In the genomic region with DNA sequence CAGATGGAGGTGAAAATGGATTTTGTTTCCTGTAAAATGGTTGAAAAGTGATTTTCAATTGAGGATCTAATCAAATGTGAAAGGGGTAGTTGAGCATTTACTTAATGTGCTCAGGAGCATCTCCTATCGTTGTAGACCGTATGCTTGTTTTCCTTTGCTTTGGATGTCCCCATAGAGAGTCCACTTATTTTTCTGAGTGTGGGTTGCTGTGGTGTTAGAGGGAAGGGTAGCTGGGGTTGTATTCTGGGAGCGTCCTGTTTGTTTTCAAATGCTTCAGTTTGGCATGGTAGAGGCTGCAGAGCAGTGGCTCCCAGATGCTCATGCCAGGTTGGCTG, we compare ENCODE assay signal across 19 cellular contexts.
DNase-seq lines count a peak whose midpoint lies in the region; ATAC-seq, FAIRE-seq and TF ChIP-seq lines count a peak whose summit lies in the region.
"Had no signal": no experiment of that assay in that cellular context is flagged by ENCODE, and none has a peak within 500 bp of the region (broad histone marks: within the 10 kb centered on the region; RNA-seq: fewer than 3 reads in every experiment).

No MANE protein-coding gene starts in this region.

- H2AK5ac ChIP-seq in H1 (ENCODE audit: low read depth, low read length), result no peak overlapping the region

- H2BK120ac ChIP-seq in H1 (replicated peaks; ENCODE audit: low read depth, low read length), result no peak overlapping the region

- H3K36me3 ChIP-seq in SK-N-SH (replicated peaks in 1 of 2; ENCODE audit: control insufficient read depth in 1 of 2, insufficient read depth in 2 of 2, low read length in 1 of 2) (no peaks in the 10 kb centered on the region), H1 (ENCODE audit: control insufficient read depth in 2 of 4, insufficient read depth in 4 of 4, low read length in 3 of 4) (no peaks in the 10 kb centered on the region), MM.1S (replicated peaks; ENCODE audit: insufficient read depth, low read length) (no peaks in the 10 kb centered on the region)

- no peak overlapping the region for H3K56ac ChIP-seq in H1 (replicated peaks; ENCODE audit: insufficient read length, low read depth, low read length)

- H4K20me1 ChIP-seq in SK-N-SH (ENCODE audit: insufficient read depth) (no peaks in the 10 kb centered on the region), H1 (replicated peaks in 1 of 2; ENCODE audit: control insufficient read depth in 1 of 2, insufficient read depth in 2 of 2, low read length in 2 of 2) (no peaks in the 10 kb centered on the region), MM.1S (ENCODE audit: insufficient read depth, low read length) (no peaks in the 10 kb centered on the region)

- no peak for TF ChIP-seq EP300 in SK-N-SH (IDR thresholded peaks at IDR 0.05; ENCODE audit: borderline replicate concordance in 1 of 2, low read depth in 1 of 2, low read length in 1 of 2)
- no peak for TF ChIP-seq EP300 in H1 (IDR thresholded peaks at IDR 0.05; ENCODE audit: borderline replicate concordance in 1 of 2, low read depth in 2 of 2, low read length in 2 of 2)

- H3K18ac ChIP-seq in H1 (ENCODE audit: extremely low read depth, low read length), result no peak overlapping the region

- no peak overlapping the region for H2BK12ac ChIP-seq in H1 (ENCODE audit: low read depth, low read length)

- TF ChIP-seq RAD21 in SK-N-SH (IDR thresholded peaks at IDR 0.05; ENCODE audit: low read length) (no peak), H1 (IDR thresholded peaks at IDR 0.05 in 1 of 2, conservative IDR thresholded peaks at IDR 0.05 in 1 of 2; ENCODE audit: low read depth in 2 of 2, low read length in 2 of 2) (no peak)

- H2BK15ac ChIP-seq in H1 (ENCODE audit: low read length), result no peak overlapping the region

- H3K79me2 ChIP-seq in SK-N-SH (ENCODE audit: insufficient read depth) (no peaks in the 10 kb centered on the region), H1 (ENCODE audit: control insufficient read depth in 1 of 2, insufficient read depth in 2 of 2, low read length in 2 of 2) (no peaks in the 10 kb centered on the region), MM.1S (ENCODE audit: low read length) (no peaks in the 10 kb centered on the region)

- no peak overlapping the region for H3K23ac ChIP-seq in H1 (ENCODE audit: insufficient read length)

- H3K4me3 ChIP-seq in SK-N-SH (ENCODE audit: low read depth in 2 of 2, low read length in 1 of 2), result no peak overlapping the region
- no peak overlapping the region for H3K4me3 ChIP-seq in H1 (ENCODE audit: extremely low read depth in 1 of 4, insufficient read depth in 2 of 4, low read depth in 3 of 4, low read length in 4 of 4)
- no peak overlapping the region for H3K4me3 ChIP-seq in MM.1S (ENCODE audit: low read length)
- H3K4me3 ChIP-seq: GM23248 had no signal

- no peak overlapping the region for H2AFZ ChIP-seq in SK-N-SH (ENCODE audit: low read depth)
- H2AFZ ChIP-seq in H1 (ENCODE audit: low read length), result 0 out of 2 replicates have a peak overlapping the region, but pooled peaks have one; percentile 30
- no peak overlapping the region for H2AFZ ChIP-seq in MM.1S (ENCODE audit: low read length)
- H2AFZ ChIP-seq: GM23248 had no signal

- H3K9ac ChIP-seq in SK-N-SH (no peak overlapping the region), H1 (replicated peaks in 1 of 4; ENCODE audit: extremely low read depth in 1 of 4, low read depth in 3 of 4, low read length in 3 of 4) (no peak overlapping the region), MM.1S (ENCODE audit: low read length) (no peak overlapping the region)
- H3K9ac ChIP-seq: GM23248 had no signal

- H3K4me2 ChIP-seq in SK-N-SH (no peak overlapping the region), H1 (ENCODE audit: insufficient read depth in 1 of 2, low read depth in 2 of 2, low read length in 2 of 2) (no peak overlapping the region), MM.1S (ENCODE audit: low read depth, low read length) (no peak overlapping the region)

- TF ChIP-seq POLR2A in H1 (IDR thresholded peaks at IDR 0.05; ENCODE audit: control extremely low read depth in 1 of 2, low read depth in 2 of 2, low read length in 2 of 2), result no peak

- H3K4me1 ChIP-seq in SK-N-SH (ENCODE audit: control insufficient read depth in 1 of 2, insufficient read depth in 2 of 2, low read depth in 1 of 2, low read length in 1 of 2), result peaks cover 0 to 22% of the 10 kb centered on the region in 2 experiments; a peak in 2 of 4 replicates
- H3K4me1 ChIP-seq in H1 (replicated peaks in 1 of 4; ENCODE audit: control insufficient read depth in 3 of 4, insufficient read depth in 4 of 4, low read length in 3 of 4), result no peaks in the 10 kb centered on the region
- no peaks in the 10 kb centered on the region for H3K4me1 ChIP-seq in MM.1S (ENCODE audit: low read length)

- no peaks in the 10 kb centered on the region for H3K27me3 ChIP-seq in SK-N-SH (ENCODE audit: insufficient read depth)
- no peaks in the 10 kb centered on the region for H3K27me3 ChIP-seq in H1 (replicated peaks in 1 of 4; ENCODE audit: control insufficient read depth in 3 of 4, extremely low read depth in 1 of 4, insufficient read depth in 3 of 4, low read length in 3 of 4)
- no peaks in the 10 kb centered on the region for H3K27me3 ChIP-seq in MM.1S (replicated peaks; ENCODE audit: insufficient read depth, low read length)

- no peaks in the 10 kb centered on the region for H3K79me1 ChIP-seq in H1 (ENCODE audit: low read depth, low read length)

- no peak overlapping the region for H3K14ac ChIP-seq in H1 (ENCODE audit: insufficient read length)

- no peak overlapping the region for H3K4ac ChIP-seq in H1 (replicated peaks; ENCODE audit: insufficient read length, low read depth, low read length)

- WGBS in SK-N-SH (ENCODE audit: low lambda C conversion rate), result 20% methylated on average over 3 of the region's 3 CpGs
- 58% methylated on average over 3 of the region's 3 CpGs; no CpG with 5 or more reads in 1 of the 2 experiments for WGBS in H1 (ENCODE audit: extremely low coverage in 1 of 2, insufficient coverage in 1 of 2, insufficient read length in 1 of 2, insufficient replicate concordance in 2 of 2, low coverage in 1 of 2, low lambda C conversion rate in 2 of 2, missing lambda C conversion rate in 1 of 2), 2 experiments

- H4K5ac ChIP-seq in H1 (ENCODE audit: insufficient read length, low read depth, low read length), result no peak overlapping the region

- H3K9me3 ChIP-seq in SK-N-SH, result no peaks in the 10 kb centered on the region
- H3K9me3 ChIP-seq in H1 (ENCODE audit: insufficient read depth in 2 of 2, low read depth in 1 of 2, low read length in 1 of 2), result no peaks in the 10 kb centered on the region
- no peaks in the 10 kb centered on the region for H3K9me3 ChIP-seq in MM.1S (replicated peaks; ENCODE audit: insufficient read depth, low read length)
- H3K9me3 ChIP-seq: Caco-2 had no signal

- no peaks in the 10 kb centered on the region for H3K23me2 ChIP-seq in H1 (ENCODE audit: low read depth, low read length)

- no peak for FAIRE-seq in H1 (lab: Jason Lieb, UNC)
- FAIRE-seq: G401.6, GM12891 had no signal

- CTCF ChIA-PET in SK-N-SH (lab: Yijun Ruan, JAX) (interaction anchor here (1.1 to 1.8 kb wide), 3 partner anchors 20 to 845 kb away, joined by 3 to 6 read pairs (median 4); no protein-coding TSS in a partner anchor), H1 (lab: Charles Lee; ENCODE audit: partially characterized antibody) (interaction anchor here (1.2 kb wide), 1 partner anchor 12 kb away, joined by 4 read pairs; no protein-coding TSS in a partner anchor)

- no peak for TF ChIP-seq CTCF in SK-N-SH (IDR thresholded peaks at IDR 0.05)
- no peak for TF ChIP-seq CTCF in H1 (IDR thresholded peaks at IDR 0.05; ENCODE audit: control extremely low read depth in 1 of 3, insufficient read depth in 1 of 3, low read depth in 1 of 3, low read length in 3 of 3)
- no peak for TF ChIP-seq CTCF in MM.1S (IDR thresholded peaks at IDR 0.05; ENCODE audit: low read length)

- no peak overlapping the region for H4K8ac ChIP-seq in H1 (ENCODE audit: extremely low read depth, insufficient read depth, low read length)

- no peak overlapping the region for H4K91ac ChIP-seq in H1 (replicated peaks; ENCODE audit: insufficient read length, low read length)

- POLR2A ChIA-PET in SK-N-SH (lab: Yijun Ruan, JAX), result no interaction called here
- POLR2A ChIA-PET in H1 (lab: Charles Lee; ENCODE audit: partially characterized antibody), result interaction anchor here (0.9 kb wide), 1 partner anchor 15 kb away, joined by 3 read pairs; no protein-coding TSS in a partner anchor

- H2BK5ac ChIP-seq in H1 (ENCODE audit: low read depth, low read length), result no peak overlapping the region

- H3F3A ChIP-seq in SK-N-SH (replicated peaks; ENCODE audit: insufficient read depth), result no peaks in the 10 kb centered on the region
- H3F3A ChIP-seq in MM.1S (ENCODE audit: insufficient read depth, low read length), result no peaks in the 10 kb centered on the region

- H3K9me2 ChIP-seq in SK-N-SH (no peaks in the 10 kb centered on the region), MM.1S (replicated peaks; ENCODE audit: insufficient read depth, low read length) (no peaks in the 10 kb centered on the region)

- peak overlapping the region in 1 of 2 experiments; percentile 97; a peak in 2 of 4 replicates for H3K27ac ChIP-seq in SK-N-SH (ENCODE audit: low read depth in 2 of 2, low read length in 1 of 2)
- no peak overlapping the region for H3K27ac ChIP-seq in H1 (ENCODE audit: low read depth, low read length)
- H3K27ac ChIP-seq in MM.1S (ENCODE audit: low read length), result no peak overlapping the region
- H3K27ac ChIP-seq: 22Rv1, GM23248, HL-60 had no signal

- ATAC-seq in SK-N-SH treated with all-trans-retinoic acid at 6 μM for 48 hours, result no peak

- DNase-seq in DMS 273 (lab: John Stamatoyannopoulos, UW; ENCODE audit: unreplicated experiment), result peak; percentile 63
- no peak for DNase-seq in DMS 273 treated with DMSO at 0.1 percent for 48 hours (lab: John Stamatoyannopoulos, UW)
- DNase-seq in SK-N-SH, result peak; percentile 14
- DNase-seq in H1 (ENCODE audit: low read depth in 1 of 2, low spot score in 2 of 2), result no peak
- no peak for DNase-seq in activated T-cell treated with anti-CD3 and anti-CD28 coated beads for 4 hours
- no peak for DNase-seq in NCI-H226
- no peak for DNase-seq in MM.1S
- DNase-seq: Caco-2; CD8-positive, alpha-beta memory T cell; DMS153; DMS79 treated with DMSO at 0.1 percent for 48 hours; EL; GM23248; H7 had no signal

- H2BK20ac ChIP-seq in H1 (ENCODE audit: low read length), result no peak overlapping the region

TF ChIP-seq in SK-N-SH treated with all-trans-retinoic acid at 6 μM for 48 hours, 23 proteins besides CTCF, POLR2A, EP300 and RAD21 (continues in another document):
- TF ChIP-seq PPARA (CRISPR knock-in tag; IDR thresholded peaks at IDR 0.05; ENCODE audit: borderline replicate concordance) (no peak), ZFP3 (CRISPR knock-in tag; IDR thresholded peaks at IDR 0.05) (no peak), CSDC2 (CRISPR knock-in tag; IDR thresholded peaks at IDR 0.05) (no peak), ZNF565 (CRISPR knock-in tag; conservative IDR thresholded peaks at IDR 0.05; ENCODE audit: low read depth) (no peak), TCF4 (CRISPR knock-in tag; IDR thresholded peaks at IDR 0.05; ENCODE audit: borderline replicate concordance) (no peak)

TF ChIP-seq in H1, 55 proteins besides CTCF, POLR2A, EP300 and RAD21 (continues in another document):
- TF ChIP-seq SAP30 (IDR thresholded peaks at IDR 0.05; ENCODE audit: insufficient read depth, insufficient replicate concordance, low read length) (no peak), NANOG (IDR thresholded peaks at IDR 0.05; ENCODE audit: insufficient read depth, low read depth, low read length, poor library complexity, severe bottlenecking) (no peak), CTBP2 (IDR thresholded peaks at IDR 0.05; ENCODE audit: borderline replicate concordance, insufficient read depth, insufficient read length, low read length) (no peak)

Comparison
In these comparisons a context has a peak if more than half of its experiments do, and no peak if none do; other contexts are left out.
1. DNase-seq: peak in DMS 273 (single experiment) and SK-N-SH (single experiment); none in DMS 273 treated with DMSO at 0.1 percent for 48 hours (single experiment), H1 (0 of 2), activated T-cell treated with anti-CD3 and anti-CD28 coated beads for 4 hours (single experiment), NCI-H226 (single experiment) and MM.1S (single experiment).